In genomic region chr7:1032536-1033181, GRCh38 we compare ENCODE assay signal across 18 cellular contexts. TPM values are rescaled to one million over a fixed set of nuclear protein-coding genes. Genes with fewer than 3 reads are reported as not detected.
DNase-seq lines count a peak whose midpoint lies in the region; ATAC-seq and TF ChIP-seq lines count a peak whose summit lies in the region.
"Had no signal": no experiment of that assay in that cellular context is flagged by ENCODE, and none has a peak within 500 bp of the region (broad histone marks: within the 10 kb centered on the region; RNA-seq: fewer than 3 reads in every experiment).

No MANE protein-coding gene starts in this region.

- ATAC-seq in GM19023 (IDR thresholded peaks at IDR 0.05; ENCODE audit: unreplicated experiment), result no peak
- ATAC-seq: Panc1 had no signal

- H3K4me3 Mint-ChIP-seq in CD8-positive, alpha-beta memory T cell, result peak overlapping the region in 2 of 7 donors; percentile 75 to 83
- peak overlapping the region; percentile 26 for H3K4me3 Mint-ChIP-seq in endothelial cell (ENCODE audit: unreplicated experiment)

- WGBS in spleen, 5 donors, result 91 to 95% (median 93%) methylated on average over 13 to 25 of the region's 25 CpGs

- H3K4me1 Mint-ChIP-seq in CD8-positive, alpha-beta memory T cell, result peaks cover 30 to 51% (median 36%) of the 10 kb centered on the region in 3 donors
- peaks cover 8% of the 10 kb centered on the region for H3K4me1 Mint-ChIP-seq in endothelial cell (ENCODE audit: unreplicated experiment)

- POLR2A ChIA-PET in CD8-positive, alpha-beta memory T cell (lab: Charles Lee), result no interaction called here
- POLR2A ChIA-PET in RWPE1 (lab: Yijun Ruan, JAX; ENCODE audit: low non-redundant PET), result no interaction called here

- no peaks in the 10 kb centered on the region for H3K36me3 Mint-ChIP-seq in CD8-positive, alpha-beta memory T cell
- H3K36me3 Mint-ChIP-seq in endothelial cell (ENCODE audit: low read depth, unreplicated experiment), result peaks cover 24% of the 10 kb centered on the region

- peak overlapping the region in 6 of 8 donors; percentile 25 to 91 (median 78) for H3K27ac Mint-ChIP-seq in CD8-positive, alpha-beta memory T cell
- H3K27ac Mint-ChIP-seq in endothelial cell (ENCODE audit: unreplicated experiment), result no peak overlapping the region

- no peaks in the 10 kb centered on the region for H3K36me3 ChIP-seq in CD8-positive, alpha-beta memory T cell (ENCODE audit: insufficient read depth, low read length)
- H3K36me3 ChIP-seq in spleen, result no peaks in the 10 kb centered on the region
- H3K36me3 ChIP-seq: HAP-1 had no signal

- H3K4me1 ChIP-seq in CD8-positive, alpha-beta memory T cell (ENCODE audit: insufficient read depth, low read length), result peaks cover 40% of the 10 kb centered on the region
- peaks cover 6 to 36% (median 19%) of the 10 kb centered on the region in 6 donors for H3K4me1 ChIP-seq in spleen

- H3K9me3 ChIP-seq in CD8-positive, alpha-beta memory T cell (ENCODE audit: low read length), result no peaks in the 10 kb centered on the region
- H3K9me3 ChIP-seq in spleen, result no peaks in the 10 kb centered on the region

- intact Hi-C loops in spleen (cut with DNase I; ENCODE audit: low total_unique reads), result no loop called here

- H3K27me3 Mint-ChIP-seq in CD8-positive, alpha-beta memory T cell, result peaks cover 0 to 2% of the 10 kb centered on the region in 2 donors
- H3K27me3 Mint-ChIP-seq in endothelial cell (ENCODE audit: unreplicated experiment), result peaks cover 8% of the 10 kb centered on the region

- H3K9me3 Mint-ChIP-seq in CD8-positive, alpha-beta memory T cell, result no peaks in the 10 kb centered on the region
- H3K9me3 Mint-ChIP-seq in endothelial cell (ENCODE audit: unreplicated experiment), result no peaks in the 10 kb centered on the region

- no peak for DNase-seq in CD8-positive, alpha-beta memory T cell
- no peak for DNase-seq in RWPE1 (ENCODE audit: low spot score)
- DNase-seq in endothelial cell (ENCODE audit: low spot score), result no peak
- peak; percentile 69 for DNase-seq in spleen
- DNase-seq in nucleus accumbens (lab: John Stamatoyannopoulos, UW), result no peak
- no peak for DNase-seq in NCI-H187 treated with DMSO at 0.1 percent for 48 hours (lab: John Stamatoyannopoulos, UW)
- DNase-seq: DMS153, EL, Kasumi-1, NCI-H1930, NCI-H2171 treated with DMSO at 0.1 percent for 48 hours, NCI-H510A, Right ventricle myocardium superior had no signal

- no peak overlapping the region for H3K4me3 ChIP-seq in CD8-positive, alpha-beta memory T cell (ENCODE audit: low read length)
- no peak overlapping the region for H3K4me3 ChIP-seq in spleen
- H3K4me3 ChIP-seq: HAP-1 had no signal

- TF ChIP-seq POLR2A in spleen (IDR thresholded peaks at IDR 0.05), result no peak

- TF ChIP-seq CTCF in RWPE1 (conservative IDR thresholded peaks at IDR 0.05; ENCODE audit: low read depth) (no peak), endothelial cell (IDR thresholded peaks at IDR 0.05; ENCODE audit: unreplicated experiment) (no peak), spleen (IDR thresholded peaks at IDR 0.05 in 8 of 11, conservative IDR thresholded peaks at IDR 0.05 in 3 of 11) (no peak)

- no peaks in the 10 kb centered on the region for H3K27me3 ChIP-seq in CD8-positive, alpha-beta memory T cell (ENCODE audit: insufficient read depth, low read length, poor library complexity, severe bottlenecking)
- peaks cover 0 to 5% (median 0%) of the 10 kb centered on the region in 7 donors for H3K27me3 ChIP-seq in spleen (replicated peaks in 1 of 7)

- no peak overlapping the region for H3K27ac ChIP-seq in CD8-positive, alpha-beta memory T cell (ENCODE audit: low read depth, low read length)
- 0 out of 2 replicates have a peak overlapping the region, but pooled peaks have one; percentile 16 for H3K27ac ChIP-seq in RWPE1
- no peak overlapping the region for H3K27ac ChIP-seq in spleen

- CTCF ChIA-PET in CD8-positive, alpha-beta memory T cell (lab: Charles Lee), result no interaction called here
- CTCF ChIA-PET in RWPE1 (lab: Yijun Ruan, JAX), result no interaction called here

RNA-seq across cellular contexts. Expression of gene GPR146, which starts 11.7 kb away (rescaled TPM):
- under 1 TPM; 0.55 to 0.70 TPM for total RNA-seq in CD8-positive, alpha-beta memory T cell
- 1.2 TPM for polyA plus RNA-seq in CD8-positive, alpha-beta memory T cell
- total RNA-seq in endothelial cell (ENCODE audit: unreplicated experiment) (8.1 TPM), spleen (10 to 100 TPM in 5 of 7 donors, 1 to 10 TPM in 2; 7.1 to 19.2 (median 13.3) TPM)
- polyA plus RNA-seq in spleen, result 1 to 10 TPM; 3.9 to 7.3 (median 5.0) TPM

RNA-seq across cellular contexts. Expression of gene CYP2W1, which starts 49.7 kb away (rescaled TPM):
- not detected for total RNA-seq in CD8-positive, alpha-beta memory T cell
- polyA plus RNA-seq in CD8-positive, alpha-beta memory T cell, result not detected
- not detected for total RNA-seq in endothelial cell (ENCODE audit: unreplicated experiment)
- 1 to 10 TPM in 1 of 7 donors, under 1 TPM in 4, not detected in 2; 0.13 to 1.2 (median 0.51) TPM for total RNA-seq in spleen
- under 1 TPM; 0.05 to 0.80 (median 0.28) TPM for polyA plus RNA-seq in spleen
- total RNA-seq: Right ventricle myocardium superior had no signal
- polyA plus RNA-seq: AG04450, BJ had no signal

RNA-seq across cellular contexts. Expression of gene GPER1, which starts 55.3 kb away (rescaled TPM):
- not detected for total RNA-seq in CD8-positive, alpha-beta memory T cell
- polyA plus RNA-seq in CD8-positive, alpha-beta memory T cell, result 0.17 TPM
- total RNA-seq in endothelial cell (ENCODE audit: unreplicated experiment) (0.72 TPM), spleen (10 to 100 TPM in 1 of 7 donors, 1 to 10 TPM in 6; 3.0 to 14.2 (median 6.1) TPM)
- 1 to 10 TPM; 3.7 to 6.4 (median 3.9) TPM for polyA plus RNA-seq in spleen

RNA-seq across cellular contexts. Expression of gene COX19, which starts 57.3 kb away (rescaled TPM):
- total RNA-seq in CD8-positive, alpha-beta memory T cell, result 10 to 100 TPM; 18.9 to 21.3 TPM
- 25.9 TPM for polyA plus RNA-seq in CD8-positive, alpha-beta memory T cell
- 10.2 TPM for total RNA-seq in endothelial cell (ENCODE audit: unreplicated experiment)
- total RNA-seq in spleen, result 10 to 100 TPM; 12.4 to 29.1 (median 18.9) TPM
- polyA plus RNA-seq in spleen, result 1 to 10 TPM; 7.1 to 8.9 (median 7.2) TPM
